8 cellular contexts compared by ENCODE assay signal in genomic region chr18:54679318-54680149, GRCh38.
DNase-seq lines count a peak whose midpoint lies in the region; ATAC-seq and TF ChIP-seq lines count a peak whose summit lies in the region.

No MANE protein-coding gene starts in this region.

- H3K9ac ChIP-seq in fibroblast of lung (ENCODE audit: insufficient read depth, low read length): no peak overlapping the region

- H3K9me3 Mint-ChIP-seq in osteocyte (ENCODE audit: unreplicated experiment): peaks cover 7% of the 10 kb centered on the region

- DNase-seq in AG04449 (ENCODE audit: low read depth, low spot score) (peak; percentile 49), GM13976 (ENCODE audit: low spot score) (peak; percentile 37), Kasumi-1 (lab: John Stamatoyannopoulos, UW) (peak; percentile 82 to 88), SHP77 treated with DMSO at 0.1 percent for 48 hours (lab: John Stamatoyannopoulos, UW) (peak; percentile 30), fibroblast of lung (ENCODE audit: low read depth in 2 of 2) (peak; percentile 78 to 91), osteocyte (ENCODE audit: extremely low spot score, unreplicated experiment) (no peak)

- POLR2A ChIA-PET in AG04449 (lab: Yijun Ruan, JAX): no interaction called here

- no peaks in the 10 kb centered on the region for H3K79me2 ChIP-seq in fibroblast of lung (ENCODE audit: control insufficient read depth, insufficient read depth, low read length)

- no peaks in the 10 kb centered on the region for H3K4me1 ChIP-seq in fibroblast of lung (ENCODE audit: control insufficient read depth, extremely low read depth, insufficient read depth, low read length)

- peaks cover 7% of the 10 kb centered on the region for H3K27me3 Mint-ChIP-seq in osteocyte (ENCODE audit: unreplicated experiment)

- H3K4me1 Mint-ChIP-seq in osteocyte (ENCODE audit: unreplicated experiment): peaks cover 6% of the 10 kb centered on the region

- peak; percentile 47 for TF ChIP-seq CTCF in AG04449 (IDR thresholded peaks at IDR 0.05; ENCODE audit: insufficient read depth, low read length, missing control alignments)
- TF ChIP-seq CTCF in GM13976 (IDR thresholded peaks at IDR 0.05; ENCODE audit: borderline replicate concordance, control extremely low read depth, extremely low read depth, insufficient read depth, missing control alignments): no peak
- TF ChIP-seq CTCF in fibroblast of lung (conservative IDR thresholded peaks at IDR 0.05 in 1 of 2, IDR thresholded peaks at IDR 0.05 in 1 of 2; ENCODE audit: low read depth in 1 of 2, low read length in 2 of 2): peak; percentile 64 to 65
- peak; percentile 79 for TF ChIP-seq CTCF in osteocyte (IDR thresholded peaks at IDR 0.05)

- no peak overlapping the region for H3K27ac ChIP-seq in fibroblast of lung (ENCODE audit: insufficient read depth, low read length)

- no peaks in the 10 kb centered on the region for H3K27me3 ChIP-seq in fibroblast of lung (ENCODE audit: control insufficient read depth, insufficient read depth, low read length)

- in situ Hi-C loops in GM13976 (cut with MboI; ENCODE audit: low sequenced_read_pairs, unreplicated experiment): loop anchor here (10.0 kb wide), 1 partner anchor 305 kb away; no protein-coding TSS in a partner anchor

- CTCF ChIA-PET in AG04449 (lab: Yijun Ruan, JAX): interaction anchor here (0.7 to 6.7 kb wide), 22 partner anchors 9 to 731 kb away, joined by 3 to 149 read pairs (median 4); no protein-coding TSS in a partner anchor

- H3K36me3 Mint-ChIP-seq in osteocyte (ENCODE audit: unreplicated experiment): no peaks in the 10 kb centered on the region

- H2AFZ ChIP-seq in fibroblast of lung (ENCODE audit: low read length): no peak overlapping the region

- no peaks in the 10 kb centered on the region for H3K9me3 ChIP-seq in fibroblast of lung (ENCODE audit: control insufficient read depth, insufficient read depth, low read depth, low read length)

- no peak overlapping the region for H3K4me3 Mint-ChIP-seq in osteocyte (ENCODE audit: unreplicated experiment)

- H3K4me3 ChIP-seq in AG04449 (ENCODE audit: low read depth, low read length): no peak overlapping the region
- H3K4me3 ChIP-seq in fibroblast of lung (replicated peaks in 1 of 4; ENCODE audit: control extremely low read depth in 1 of 4, insufficient read depth in 1 of 4, low read depth in 3 of 4, low read length in 4 of 4): no peak overlapping the region

- no peak for ATAC-seq in GM18517 (IDR thresholded peaks at IDR 0.05; ENCODE audit: unreplicated experiment)
- no peak for ATAC-seq in HG03108 (IDR thresholded peaks at IDR 0.05; ENCODE audit: unreplicated experiment)

- no peak overlapping the region for H3K27ac Mint-ChIP-seq in osteocyte (ENCODE audit: unreplicated experiment)

- no peaks in the 10 kb centered on the region for H4K20me1 ChIP-seq in fibroblast of lung (ENCODE audit: control insufficient read depth, extremely low read depth, insufficient read depth, low read length)

- no peak overlapping the region for H3K4me2 ChIP-seq in fibroblast of lung (ENCODE audit: extremely low read depth, insufficient read depth, low read length)

- no peaks in the 10 kb centered on the region for H3K36me3 ChIP-seq in fibroblast of lung (ENCODE audit: control insufficient read depth, insufficient read depth, low read length)
